ENCODE assay signal across 19 cellular contexts in genomic region chr11:74853223-74853622, GRCh38.
"Had no signal": no experiment of that assay in that cellular context is flagged by ENCODE, and none has a peak within 500 bp of the region (broad histone marks: within the 10 kb centered on the region; RNA-seq: fewer than 3 reads in every experiment).

No MANE protein-coding gene starts in this region.

- H3K4me1 ChIP-seq: esophagus squamous epithelium, gastrocnemius medialis, left lung, lower lobe of right lung had no signal

- H3K27ac ChIP-seq: coronary artery, dorsolateral prefrontal cortex, esophagus squamous epithelium, gastrocnemius medialis, heart right ventricle, left lung, lower lobe of right lung had no signal

- ATAC-seq: gastrocnemius medialis, heart right ventricle, left cardiac atrium, left lung, left ventricle myocardium superior, lower lobe of right lung had no signal

- H3K9me3 ChIP-seq: esophagus squamous epithelium, gastrocnemius medialis, heart right ventricle, left lung, lower lobe of right lung had no signal

- H3K27me3 ChIP-seq: dorsolateral prefrontal cortex, esophagus squamous epithelium, gastrocnemius medialis, heart right ventricle, left lung had no signal

- H3K4me3 ChIP-seq: coronary artery, dorsolateral prefrontal cortex, esophagus squamous epithelium, gastrocnemius medialis, heart right ventricle, left lung, lower lobe of right lung had no signal

- DNase-seq: dermis blood vessel endothelial cell; dorsolateral prefrontal cortex; effector CD4-positive, alpha-beta T cell; effector memory CD4-positive, alpha-beta T cell; esophagus squamous epithelium; foreskin fibroblast; foreskin melanocyte; gastrocnemius medialis; glutamatergic neuron; head of caudate nucleus; heart right ventricle; hippocampal formation; left cardiac atrium; left lung; left ventricle myocardium superior; lower lobe of right lung; mesendoderm; midbrain had no signal
